1 cellular context compared by ENCODE assay signal in the genomic region with DNA sequence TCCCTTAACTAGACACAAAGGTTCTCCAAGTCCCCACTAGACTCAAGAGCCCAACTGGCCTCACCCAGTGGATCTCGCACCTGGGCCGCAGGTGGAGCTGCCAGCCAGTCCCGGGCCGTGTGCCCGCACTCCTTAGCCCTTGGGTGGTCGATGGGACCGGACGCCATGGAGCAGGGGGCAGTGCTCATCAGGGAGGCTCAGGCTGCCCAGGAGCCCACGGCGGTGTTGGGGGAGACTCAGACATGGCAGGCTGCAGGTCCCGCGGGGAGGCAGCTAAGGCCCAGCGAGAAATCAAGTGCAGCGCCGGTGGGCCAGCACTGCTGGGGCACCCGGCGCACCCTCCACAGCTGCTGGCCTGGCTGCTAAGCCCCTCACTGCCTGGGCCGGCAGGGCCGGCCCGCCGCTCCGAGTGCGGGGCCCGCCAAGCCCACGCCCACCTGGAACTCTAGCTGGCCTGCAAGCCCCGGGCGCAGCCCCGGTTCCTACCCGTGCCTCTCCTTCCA.
TF ChIP-seq lines count a peak whose summit lies in the region.

No MANE protein-coding gene starts in this region.

TF ChIP-seq in IMR-90, 13 proteins besides CTCF, POLR2A, EP300 and RAD21 (continued from another document):
- TF ChIP-seq, protein P1, sequence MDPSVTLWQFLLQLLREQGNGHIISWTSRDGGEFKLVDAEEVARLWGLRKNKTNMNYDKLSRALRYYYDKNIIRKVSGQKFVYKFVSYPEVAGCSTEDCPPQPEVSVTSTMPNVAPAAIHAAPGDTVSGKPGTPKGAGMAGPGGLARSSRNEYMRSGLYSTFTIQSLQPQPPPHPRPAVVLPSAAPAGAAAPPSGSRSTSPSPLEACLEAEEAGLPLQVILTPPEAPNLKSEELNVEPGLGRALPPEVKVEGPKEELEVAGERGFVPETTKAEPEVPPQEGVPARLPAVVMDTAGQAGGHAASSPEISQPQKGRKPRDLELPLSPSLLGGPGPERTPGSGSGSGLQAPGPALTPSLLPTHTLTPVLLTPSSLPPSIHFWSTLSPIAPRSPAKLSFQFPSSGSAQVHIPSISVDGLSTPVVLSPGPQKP (IDR thresholded peaks at IDR 0.05; ENCODE audit: borderline replicate concordance, low read depth, low read length), result no peak
